Comparison of ENCODE assay signal across 12 cellular contexts in the genomic region with DNA sequence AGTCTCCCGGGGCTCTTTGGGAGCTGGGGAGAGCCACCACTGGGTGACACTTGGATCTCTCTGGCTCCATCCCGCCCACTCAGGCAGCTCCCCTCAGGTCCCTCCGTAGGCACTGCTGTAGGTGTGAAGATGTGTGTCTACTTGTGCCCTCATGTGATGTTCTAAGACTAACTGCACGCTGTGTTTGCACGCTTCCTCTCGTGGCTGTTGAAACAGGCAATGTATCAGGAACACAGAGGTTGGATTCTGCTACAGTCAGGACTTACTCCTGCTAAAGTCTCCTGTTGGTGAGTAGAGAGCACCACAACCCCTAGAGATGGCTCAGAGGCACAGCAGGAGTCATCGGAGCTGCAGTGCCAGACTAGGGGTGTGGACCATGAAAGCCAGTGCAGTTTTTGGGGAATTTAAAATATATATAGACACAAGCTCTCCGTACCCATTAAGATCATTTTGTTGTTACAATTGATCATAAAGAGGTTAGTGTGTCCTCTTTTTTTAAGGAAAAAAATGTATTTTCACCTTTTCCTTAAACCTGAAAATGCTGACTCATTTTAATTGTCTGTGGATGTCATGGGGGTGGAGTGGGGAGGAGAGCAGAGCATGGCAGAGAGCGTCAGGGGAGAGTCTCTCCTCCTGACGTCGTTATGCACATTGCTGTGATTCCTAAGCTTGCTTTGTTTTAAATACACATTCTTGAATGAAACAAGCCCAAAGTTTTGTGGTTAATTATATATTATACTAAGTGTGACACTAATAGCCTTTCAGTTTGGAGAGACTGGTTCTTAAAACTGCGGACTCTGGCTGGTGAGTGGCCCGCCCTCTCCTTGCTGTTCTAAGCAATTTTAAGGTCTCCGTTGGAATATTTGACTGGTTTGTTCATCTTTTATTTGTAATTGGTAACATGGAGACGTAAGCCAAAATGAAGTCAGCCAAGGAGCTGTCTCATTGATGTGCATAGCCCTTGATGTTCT.
DNase-seq lines count a peak whose midpoint lies in the region; ATAC-seq, FAIRE-seq and TF ChIP-seq lines count a peak whose summit lies in the region.
"Had no signal": no experiment of that assay in that cellular context is flagged by ENCODE, and none has a peak within 500 bp of the region (broad histone marks: within the 10 kb centered on the region; RNA-seq: fewer than 3 reads in every experiment).

No MANE protein-coding gene starts in this region.

- H3K36me3 ChIP-seq in ACC112 (ENCODE audit: insufficient read depth, low read length) (peaks cover 16% of the 10 kb centered on the region), muscle layer of colon (ENCODE audit: insufficient read depth, low read length) (peaks cover 25% of the 10 kb centered on the region)

- TF ChIP-seq CTCF in coronary artery (IDR thresholded peaks at IDR 0.05), result no peak

- no peak for DNase-seq in HTR-8/SVneo (ENCODE audit: insufficient read length, low spot score)
- DNase-seq in coronary artery (ENCODE audit: low spot score), result no peak
- DNase-seq in effector CD8-positive, alpha-beta T cell (lab: John Stamatoyannopoulos, UW), result no peak
- no peak for DNase-seq in NCI-H2029 (lab: John Stamatoyannopoulos, UW)
- no peak for DNase-seq in MV-4-11 (lab: John Stamatoyannopoulos, UW)
- DNase-seq: activated effector memory CD4-positive, alpha-beta T cell treated with Interleukin-2 at 50 U/mL for 16 hours; CD4-positive, CD25-positive, alpha-beta regulatory T cell; naive thymus-derived CD8-positive, alpha-beta T cell; T-cell had no signal

- H2AFZ ChIP-seq in ACC112 (ENCODE audit: low read length, unreplicated experiment), result no peak overlapping the region

- H3K27ac ChIP-seq in ACC112 (ENCODE audit: low read depth, low read length) (peak overlapping the region; percentile 58), coronary artery (peak overlapping the region; percentile 8 to 65), muscle layer of colon (ENCODE audit: low read depth, low read length) (peak overlapping the region; percentile 50)

- peaks cover 5% of the 10 kb centered on the region for H3K79me2 ChIP-seq in ACC112 (ENCODE audit: control insufficient read depth, insufficient read depth, low read length, unreplicated experiment)

- ATAC-seq in GM18909 (IDR thresholded peaks at IDR 0.05; ENCODE audit: poor library complexity, unreplicated experiment), result no peak
- ATAC-seq: naive thymus-derived CD8-positive, alpha-beta T cell; T-cell had no signal

- H3K4me1 ChIP-seq in ACC112 (ENCODE audit: control insufficient read depth, insufficient read depth, low read length, unreplicated experiment), result peaks cover 8% of the 10 kb centered on the region
- peaks cover 26% of the 10 kb centered on the region for H3K4me1 ChIP-seq in muscle layer of colon (ENCODE audit: insufficient read depth, low read length)

- peak; percentile 75 for FAIRE-seq in HTR-8/SVneo (lab: Jason Lieb, UNC)

- no peaks in the 10 kb centered on the region for H3K9me3 ChIP-seq in muscle layer of colon (ENCODE audit: low read length)

- no peaks in the 10 kb centered on the region for H3K27me3 ChIP-seq in ACC112 (ENCODE audit: insufficient read depth, low read length)
- H3K27me3 ChIP-seq in muscle layer of colon (ENCODE audit: control insufficient read depth in 1 of 2, insufficient read depth in 2 of 2, low read length in 2 of 2), result no peaks in the 10 kb centered on the region

- H3K4me3 ChIP-seq in ACC112 (ENCODE audit: low read depth, low read length), result no peak overlapping the region
- H3K4me3 ChIP-seq in coronary artery, result no peak overlapping the region
- no peak overlapping the region for H3K4me3 ChIP-seq in muscle layer of colon (ENCODE audit: low read depth in 1 of 2, low read length in 2 of 2)

- H3K9ac ChIP-seq in muscle layer of colon (ENCODE audit: low read length), result no peak overlapping the region
